Comparison of ENCODE assay signal across 35 cellular contexts in the genomic region with DNA sequence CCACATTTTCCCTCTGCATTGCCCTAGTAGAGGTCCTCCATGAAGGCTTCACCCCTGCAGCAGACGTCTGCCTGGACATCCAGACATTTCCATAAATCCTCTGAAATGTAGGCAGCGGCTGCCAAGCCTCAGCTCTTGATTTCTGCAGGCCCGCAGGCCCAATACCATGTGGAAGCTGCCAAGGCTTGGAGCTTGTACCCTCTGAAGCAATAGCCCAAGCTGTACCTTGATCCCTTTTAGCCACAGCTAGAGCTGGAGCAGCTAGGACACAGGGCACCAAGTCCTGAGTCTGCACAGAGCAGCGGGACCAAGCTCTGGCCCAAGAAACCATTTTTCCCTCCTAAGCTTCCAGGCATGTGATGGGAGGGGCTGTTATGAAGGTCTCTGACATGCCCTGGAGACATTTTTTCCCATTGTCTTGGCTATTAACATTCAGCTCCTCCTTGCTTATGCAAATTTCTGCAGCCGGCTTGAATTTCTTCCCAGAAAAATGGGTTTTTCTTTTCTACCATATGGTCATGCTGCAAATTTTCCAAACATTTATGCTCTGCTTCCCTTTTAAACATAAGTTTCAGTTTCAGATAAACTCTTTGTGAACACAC.
"Had no signal": no experiment of that assay in that cellular context is flagged by ENCODE, and none has a peak within 500 bp of the region (broad histone marks: within the 10 kb centered on the region; RNA-seq: fewer than 3 reads in every experiment).

No MANE protein-coding gene starts in this region.

- H3K27me3 ChIP-seq: ascending aorta, cardiac muscle cell, Peyer's patch had no signal

- DNase-seq: activated B cell treated with CpG ODN at 0.5 μM for 24 hours; activated CD4-positive, alpha-beta memory T cell treated with anti-CD3 and anti-CD28 coated beads for 36 hours; activated CD4-positive, alpha-beta T cell treated with anti-CD3 and anti-CD28 coated beads for 4 hours; activated CD4-positive, alpha-beta T cell treated with anti-CD3 and anti-CD28 coated beads, Interleukin-2, amount 50 U/mL, for 1 hour; activated CD4-positive, CD25-positive, alpha-beta regulatory T cell treated with anti-CD3 and anti-CD28 coated beads, Interleukin-2, amount 50 U/mL, for 72 hours; activated effector memory CD4-positive, alpha-beta T cell treated with anti-CD3 and anti-CD28 coated beads, Interleukin-2, amount 50 U/mL, for 16 hours; activated naive CD4-positive, alpha-beta T cell; activated naive CD4-positive, alpha-beta T cell treated with anti-CD3 and anti-CD28 coated beads, Interleukin-2, amount 50 U/mL, for 16 hours; activated naive CD8-positive, alpha-beta T cell treated with anti-CD3 and anti-CD28 coated beads, Interleukin-2, amount 10 ng/mL, durations not matched to agents 7 days and 5 days; activated T-cell treated with anti-CD3 and anti-CD28 coated beads, Interleukin-2, amount 50 U/mL, for 1 hour; activated T-cell treated with anti-CD3 and anti-CD28 coated beads, Interleukin-2, amount 50 U/mL, for 72 hours; amygdala; MM.1S; MV-4-11; NCI-H1092; NCI-H1436 treated with DMSO at 0.1 percent for 48 hours; NCI-H1694 treated with DMSO at 0.1 percent for 48 hours; NCI-H2029; NCI-H510A; NCI-H526; NCI-H748 treated with DMSO at 0.1 percent for 48 hours; NK-92 treated with Interleukin-12 subunit alpha and Interleukin-12 subunit beta, amount 100 ng/mL, for 24 hours; PC-3; Peyer's patch; Right ventricle myocardium superior; SW 1271; T-helper 1 cell; T-helper 2 cell; T-helper 9 cell had no signal

- H3K36me3 ChIP-seq: ascending aorta, cardiac muscle cell, Peyer's patch had no signal

- H3K27ac ChIP-seq: ascending aorta, cardiac muscle cell, KMS-11, Peyer's patch, VCaP had no signal

- H3K4me1 ChIP-seq: ascending aorta, Peyer's patch had no signal

- H3K36me3 Mint-ChIP-seq: activated CD4-positive, alpha-beta memory T cell treated with anti-CD3 and anti-CD28 coated beads for 36 hours; activated naive CD8-positive, alpha-beta T cell treated with anti-CD3 and anti-CD28 coated beads, Interleukin-2, amount 10 ng/mL, durations not matched to agents 7 days and 5 days had no signal

- H3K27ac Mint-ChIP-seq: activated B cell treated with CpG ODN at 0.5 μM for 24 hours; activated CD4-positive, alpha-beta memory T cell treated with anti-CD3 and anti-CD28 coated beads for 36 hours; activated naive CD8-positive, alpha-beta T cell treated with anti-CD3 and anti-CD28 coated beads, Interleukin-2, amount 10 ng/mL, durations not matched to agents 7 days and 5 days; activated T-cell treated with anti-CD3 and anti-CD28 coated beads, Interleukin-2, amount 50 U/mL, for 72 hours; activated T-helper 17 cell treated with anti-CD3 and anti-CD28 coated beads, Interleukin-2, amount 50 U/mL, for 72 hours had no signal

- H3K9me3 Mint-ChIP-seq: activated CD4-positive, alpha-beta memory T cell treated with anti-CD3 and anti-CD28 coated beads for 36 hours; activated naive CD8-positive, alpha-beta T cell treated with anti-CD3 and anti-CD28 coated beads, Interleukin-2, amount 10 ng/mL, durations not matched to agents 7 days and 5 days; activated T-cell treated with anti-CD3 and anti-CD28 coated beads, Interleukin-2, amount 50 U/mL, for 72 hours; activated T-helper 17 cell treated with anti-CD3 and anti-CD28 coated beads, Interleukin-2, amount 50 U/mL, for 72 hours; central memory CD8-positive, alpha-beta T cell had no signal

- H3K9me3 ChIP-seq: ascending aorta had no signal

- ATAC-seq: activated T-cell treated with anti-CD3 and anti-CD28 coated beads, Interleukin-2, amount 50 U/mL, for 72 hours; activated T-helper 17 cell treated with anti-CD3 and anti-CD28 coated beads, Interleukin-2, amount 50 U/mL, for 72 hours; PC-3 had no signal

- H3K4me3 Mint-ChIP-seq: activated B cell treated with CpG ODN at 0.5 μM for 24 hours; activated CD4-positive, alpha-beta memory T cell treated with anti-CD3 and anti-CD28 coated beads for 36 hours; activated naive CD8-positive, alpha-beta T cell treated with anti-CD3 and anti-CD28 coated beads, Interleukin-2, amount 10 ng/mL, durations not matched to agents 7 days and 5 days; activated T-cell treated with anti-CD3 and anti-CD28 coated beads, Interleukin-2, amount 50 U/mL, for 72 hours; activated T-helper 17 cell treated with anti-CD3 and anti-CD28 coated beads, Interleukin-2, amount 50 U/mL, for 72 hours; central memory CD8-positive, alpha-beta T cell had no signal

- H3K4me1 Mint-ChIP-seq: activated B cell treated with CpG ODN at 0.5 μM for 24 hours; activated naive CD8-positive, alpha-beta T cell treated with anti-CD3 and anti-CD28 coated beads, Interleukin-2, amount 10 ng/mL, durations not matched to agents 7 days and 5 days; central memory CD8-positive, alpha-beta T cell had no signal

- H3K4me3 ChIP-seq: ascending aorta, cardiac muscle cell, Peyer's patch had no signal

- H3K27me3 Mint-ChIP-seq: activated CD4-positive, alpha-beta memory T cell treated with anti-CD3 and anti-CD28 coated beads for 36 hours had no signal
